ENCODE assay signal across 1 cellular context in genomic region chr2:178450574-178451429, GRCh38.
TF ChIP-seq lines count a peak whose summit lies in the region.

Gene PJVK, plus strand, starts transcription at chr2:178451378. Its CDS starts 2,032 bp downstream, at chr2:178453410.
Gene PRKRA, minus strand, starts transcription at chr2:178451175. Its CDS starts 145 bp downstream, at chr2:178451030.

TF ChIP-seq in K562, 482 proteins besides CTCF, POLR2A, EP300 and RAD21 (continued from another document):
- TF ChIP-seq ZBTB43 (CRISPR knock-in tag; IDR thresholded peaks at IDR 0.05) (0 out of 2 replicates have a peak, but pooled peaks have one; percentile 83), NRF1 (conservative IDR thresholded peaks at IDR 0.05 in 1 of 2, IDR thresholded peaks at IDR 0.05 in 1 of 2) (peak; percentile 80 to 85), SP1 (CRISPR knock-in tag; IDR thresholded peaks at IDR 0.05) (peak; percentile 95), CXXC5 (CRISPR knock-in tag; IDR thresholded peaks at IDR 0.05) (peak; percentile 94), MECOM (CRISPR knock-in tag; IDR thresholded peaks at IDR 0.05) (no peak), MEIS2 (IDR thresholded peaks at IDR 0.05; ENCODE audit: partially characterized antibody) (no peak), TFE3 (CRISPR knock-in tag; IDR thresholded peaks at IDR 0.05) (no peak), PTTG1 (tag; IDR thresholded peaks at IDR 0.05; ENCODE audit: low read depth) (no peak), SIN3B (IDR thresholded peaks at IDR 0.05; ENCODE audit: low read depth) (peak; percentile 71; the same call in 1 of the 2 replicates), NONO (IDR thresholded peaks at IDR 0.05; ENCODE audit: low read depth in 2 of 2, low read length in 1 of 2) (peak; percentile 66 to 96), SMARCE1 (IDR thresholded peaks at IDR 0.05) (0 out of 2 replicates have a peak, but pooled peaks have one; percentile 31), NBN (IDR thresholded peaks at IDR 0.05; ENCODE audit: low read depth) (peak; percentile 48; the same call in 1 of the 2 replicates), ZNF436 (CRISPR knock-in tag; IDR thresholded peaks at IDR 0.05) (no peak), ELF2 (CRISPR knock-in tag; IDR thresholded peaks at IDR 0.05) (no peak), PML (IDR thresholded peaks at IDR 0.05; ENCODE audit: low read length) (peak; percentile 89), PCBP1 (IDR thresholded peaks at IDR 0.05; ENCODE audit: low read depth, low read length, poor library complexity, severe bottlenecking) (peak; percentile 55), GABPA (tag; conservative IDR thresholded peaks at IDR 0.05; ENCODE audit: low read depth) (peak; percentile 62; the same call in 1 of the 2 replicates), NR2C2 (CRISPR knock-in tag; IDR thresholded peaks at IDR 0.05) (peak; percentile 57; the same call in 1 of the 2 replicates), NR2C2 (tag; IDR thresholded peaks at IDR 0.05) (peak; percentile 69), KLF6 (CRISPR knock-in tag; IDR thresholded peaks at IDR 0.05; ENCODE audit: borderline replicate concordance) (no peak), LCOR (CRISPR knock-in tag; IDR thresholded peaks at IDR 0.05) (peak; percentile 51; the same call in 1 of the 2 replicates), ZSCAN29 (IDR thresholded peaks at IDR 0.05) (no peak), MAFK (IDR thresholded peaks at IDR 0.05; ENCODE audit: low read length) (0 out of 2 replicates have a peak, but pooled peaks have one; percentile 2), SIN3A (IDR thresholded peaks at IDR 0.05; ENCODE audit: borderline replicate concordance in 2 of 2, control insufficient read depth in 1 of 2, low read depth in 2 of 2, low read length in 2 of 2) (peak; percentile 70 to 95; a peak in 3 of 4 replicates), NCOR1 (IDR thresholded peaks at IDR 0.05) (peak; percentile 20; the same call in 1 of the 2 replicates), MAFG (tag; conservative IDR thresholded peaks at IDR 0.05) (no peak), SP2 (IDR thresholded peaks at IDR 0.05; ENCODE audit: extremely low read depth, low read depth, low read length, poor library complexity, severe bottlenecking) (no peak), TRIM28 (IDR thresholded peaks at IDR 0.05) (no peak), CTBP1 (IDR thresholded peaks at IDR 0.05; ENCODE audit: borderline replicate concordance) (peak; percentile 88), HMGN3 (IDR thresholded peaks at IDR 0.05; ENCODE audit: borderline replicate concordance, extremely low read depth, insufficient read length, low read depth, low read length) (peak; percentile 75)
- TF ChIP-seq, protein P1, sequence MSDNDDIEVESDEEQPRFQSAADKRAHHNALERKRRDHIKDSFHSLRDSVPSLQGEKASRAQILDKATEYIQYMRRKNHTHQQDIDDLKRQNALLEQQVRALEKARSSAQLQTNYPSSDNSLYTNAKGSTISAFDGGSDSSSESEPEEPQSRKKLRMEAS (CRISPR knock-in tag; IDR thresholded peaks at IDR 0.05): peak; percentile 29; the same call in 1 of the 2 replicates
- TF ChIP-seq, protein P2, sequence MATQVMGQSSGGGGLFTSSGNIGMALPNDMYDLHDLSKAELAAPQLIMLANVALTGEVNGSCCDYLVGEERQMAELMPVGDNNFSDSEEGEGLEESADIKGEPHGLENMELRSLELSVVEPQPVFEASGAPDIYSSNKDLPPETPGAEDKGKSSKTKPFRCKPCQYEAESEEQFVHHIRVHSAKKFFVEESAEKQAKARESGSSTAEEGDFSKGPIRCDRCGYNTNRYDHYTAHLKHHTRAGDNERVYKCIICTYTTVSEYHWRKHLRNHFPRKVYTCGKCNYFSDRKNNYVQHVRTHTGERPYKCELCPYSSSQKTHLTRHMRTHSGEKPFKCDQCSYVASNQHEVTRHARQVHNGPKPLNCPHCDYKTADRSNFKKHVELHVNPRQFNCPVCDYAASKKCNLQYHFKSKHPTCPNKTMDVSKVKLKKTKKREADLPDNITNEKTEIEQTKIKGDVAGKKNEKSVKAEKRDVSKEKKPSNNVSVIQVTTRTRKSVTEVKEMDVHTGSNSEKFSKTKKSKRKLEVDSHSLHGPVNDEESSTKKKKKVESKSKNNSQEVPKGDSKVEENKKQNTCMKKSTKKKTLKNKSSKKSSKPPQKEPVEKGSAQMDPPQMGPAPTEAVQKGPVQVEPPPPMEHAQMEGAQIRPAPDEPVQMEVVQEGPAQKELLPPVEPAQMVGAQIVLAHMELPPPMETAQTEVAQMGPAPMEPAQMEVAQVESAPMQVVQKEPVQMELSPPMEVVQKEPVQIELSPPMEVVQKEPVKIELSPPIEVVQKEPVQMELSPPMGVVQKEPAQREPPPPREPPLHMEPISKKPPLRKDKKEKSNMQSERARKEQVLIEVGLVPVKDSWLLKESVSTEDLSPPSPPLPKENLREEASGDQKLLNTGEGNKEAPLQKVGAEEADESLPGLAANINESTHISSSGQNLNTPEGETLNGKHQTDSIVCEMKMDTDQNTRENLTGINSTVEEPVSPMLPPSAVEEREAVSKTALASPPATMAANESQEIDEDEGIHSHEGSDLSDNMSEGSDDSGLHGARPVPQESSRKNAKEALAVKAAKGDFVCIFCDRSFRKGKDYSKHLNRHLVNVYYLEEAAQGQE (CRISPR knock-in tag; IDR thresholded peaks at IDR 0.05; ENCODE audit: low read depth): peak; percentile 79
- TF ChIP-seq, protein P3, sequence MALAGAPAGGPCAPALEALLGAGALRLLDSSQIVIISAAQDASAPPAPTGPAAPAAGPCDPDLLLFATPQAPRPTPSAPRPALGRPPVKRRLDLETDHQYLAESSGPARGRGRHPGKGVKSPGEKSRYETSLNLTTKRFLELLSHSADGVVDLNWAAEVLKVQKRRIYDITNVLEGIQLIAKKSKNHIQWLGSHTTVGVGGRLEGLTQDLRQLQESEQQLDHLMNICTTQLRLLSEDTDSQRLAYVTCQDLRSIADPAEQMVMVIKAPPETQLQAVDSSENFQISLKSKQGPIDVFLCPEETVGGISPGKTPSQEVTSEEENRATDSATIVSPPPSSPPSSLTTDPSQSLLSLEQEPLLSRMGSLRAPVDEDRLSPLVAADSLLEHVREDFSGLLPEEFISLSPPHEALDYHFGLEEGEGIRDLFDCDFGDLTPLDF (CRISPR knock-in tag; IDR thresholded peaks at IDR 0.05): peak; percentile 70; the same call in 1 of the 2 replicates
- TF ChIP-seq, protein P4, sequence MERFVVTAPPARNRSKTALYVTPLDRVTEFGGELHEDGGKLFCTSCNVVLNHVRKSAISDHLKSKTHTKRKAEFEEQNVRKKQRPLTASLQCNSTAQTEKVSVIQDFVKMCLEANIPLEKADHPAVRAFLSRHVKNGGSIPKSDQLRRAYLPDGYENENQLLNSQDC (CRISPR knock-in tag; IDR thresholded peaks at IDR 0.05): peak; percentile 58; the same call in 1 of the 2 replicates
TF ChIP-seq in K562: peak in this region for 160.
